8 cellular contexts compared by ENCODE assay signal in genomic region chr20:3797592-3798404, GRCh38. TPM values are rescaled to one million over a fixed set of nuclear protein-coding genes. Genes with fewer than 3 reads are reported as not detected.
DNase-seq lines count a peak whose midpoint lies in the region; ATAC-seq and TF ChIP-seq lines count a peak whose summit lies in the region.

No MANE protein-coding gene starts in this region.

- H3K36me3 Mint-ChIP-seq in activated naive CD8-positive, alpha-beta T cell = peaks cover 4% of the 10 kb centered on the region

- TF ChIP-seq CTCF in right lobe of liver (IDR thresholded peaks at IDR 0.05) = no peak

- peaks cover 0 to 30% (median 14%) of the 10 kb centered on the region in 4 donors for H3K4me1 ChIP-seq in right lobe of liver

- H3K9me3 Mint-ChIP-seq in activated naive CD8-positive, alpha-beta T cell (ENCODE audit: low read depth) = no peaks in the 10 kb centered on the region

- peak overlapping the region; percentile 90 for H3K4me3 Mint-ChIP-seq in activated naive CD8-positive, alpha-beta T cell

- peak overlapping the region; percentile 49 to 86 (median 85) for H3K27ac ChIP-seq in right lobe of liver

- intact Hi-C loops in right lobe of liver (cut with DNase I) = no loop called here

- H3K27ac Mint-ChIP-seq in activated naive CD8-positive, alpha-beta T cell = peak overlapping the region; percentile 92

- peak overlapping the region in 2 of 3 donors; percentile 5 to 12 for H3K4me3 ChIP-seq in right lobe of liver

- DNase-seq in COLO668 (lab: John Stamatoyannopoulos, UW; ENCODE audit: unreplicated experiment) (peak; percentile 61), LoVo (ENCODE audit: low spot score) (peak; percentile 62), right lobe of liver (peak in 1 of 3 donors; percentile 48), NCI-H774 (lab: John Stamatoyannopoulos, UW) (no peak), DMS 273 treated with DMSO at 0.1 percent for 48 hours (lab: John Stamatoyannopoulos, UW) (no peak), NCI-H1092 treated with DMSO at 0.1 percent for 48 hours (lab: John Stamatoyannopoulos, UW) (no peak)

- H3K4me1 Mint-ChIP-seq in activated naive CD8-positive, alpha-beta T cell (ENCODE audit: low read depth) = peaks cover 60% of the 10 kb centered on the region

- H3K36me3 ChIP-seq in right lobe of liver = no peaks in the 10 kb centered on the region

- no peaks in the 10 kb centered on the region for H3K9me3 ChIP-seq in right lobe of liver

- peak in 2 of 4 donors; percentile 13 to 36 for ATAC-seq in right lobe of liver
- no peak for ATAC-seq in HG03135 (IDR thresholded peaks at IDR 0.05; ENCODE audit: unreplicated experiment)

- H3K27me3 ChIP-seq in right lobe of liver = no peaks in the 10 kb centered on the region

- H3K27me3 Mint-ChIP-seq in activated naive CD8-positive, alpha-beta T cell = no peaks in the 10 kb centered on the region

- 31% methylated on average over 8 of the region's 19 CpGs for WGBS in right lobe of liver (ENCODE audit: insufficient coverage, low coverage, low lambda C conversion rate, missing lambda C conversion rate)

- TF ChIP-seq POLR2A in right lobe of liver (IDR thresholded peaks at IDR 0.05) = no peak

RNA-seq across cellular contexts. Expression of gene CDC25B, which starts 1.7 kb away (rescaled TPM):
- 10 to 100 TPM; 10.9 to 28.7 (median 16.5) TPM for total RNA-seq in right lobe of liver

RNA-seq across cellular contexts. Expression of gene CENPB, which starts 11.3 kb away (rescaled TPM):
- 10 to 100 TPM; 27.8 to 43.1 (median 31.6) TPM for total RNA-seq in right lobe of liver

RNA-seq across cellular contexts. Expression of gene SPEF1, which starts 16.6 kb away (rescaled TPM):
- total RNA-seq in right lobe of liver = not detected

RNA-seq across cellular contexts. Expression of gene AP5S1, which starts 22.5 kb away (rescaled TPM):
- total RNA-seq in right lobe of liver = 10 to 100 TPM in 3 of 6 experiments, 1 to 10 TPM in 3; 7.7 to 16.1 (median 9.5) TPM

RNA-seq across cellular contexts. Expression of gene ADISSP, which starts 30.2 kb away (rescaled TPM):
- total RNA-seq in right lobe of liver = 10 to 100 TPM in 3 of 6 experiments, 1 to 10 TPM in 3; 9.6 to 11.7 (median 9.9) TPM

Comparison
In these comparisons a context has a peak if more than half of its experiments do, and no peak if none do; other contexts are left out.
1. DNase-seq: peak in COLO668 (single experiment) and LoVo (single experiment); none in NCI-H774 (single experiment), DMS 273 treated with DMSO at 0.1 percent for 48 hours (single experiment) and NCI-H1092 treated with DMSO at 0.1 percent for 48 hours (single experiment).